23 cellular contexts compared by ENCODE assay signal in genomic region chr16:79267781-79268180, GRCh38.
DNase-seq lines count a peak whose midpoint lies in the region; ATAC-seq and TF ChIP-seq lines count a peak whose summit lies in the region.
"Had no signal": no experiment of that assay in that cellular context is flagged by ENCODE, and none has a peak within 500 bp of the region (broad histone marks: within the 10 kb centered on the region; RNA-seq: fewer than 3 reads in every experiment).

No MANE protein-coding gene starts in this region.

- CTCF ChIA-PET in activated CD8-positive, alpha-beta memory T cell treated with anti-CD3 and anti-CD28 coated beads, Interleukin-2, amount 10 ng/mL, durations not matched to agents 7 days and 5 days (lab: Charles Lee) = interaction anchor here (1.3 kb wide), 1 partner anchor 51 kb away, joined by 3 read pairs; no protein-coding TSS in a partner anchor
- CTCF ChIA-PET in activated naive CD4-positive, alpha-beta T cell treated with anti-CD3 and anti-CD28 coated beads, Interleukin-2, amount 10 ng/mL, durations not matched to agents 7 days and 5 days (lab: Charles Lee) = interaction anchor here (1.4 kb wide), 1 partner anchor 24 kb away, joined by 3 read pairs; no protein-coding TSS in a partner anchor
- CTCF ChIA-PET in Caco-2 (lab: Charles Lee) = no interaction called here

- BruUV-seq in Caco-2 (replicated peaks; lab: Mats Ljungman, UMichigan) = no TSS peak

- DNase-seq in activated CD8-positive, alpha-beta memory T cell treated with anti-CD3 and anti-CD28 coated beads, Interleukin-2, amount 10 ng/mL, durations not matched to agents 7 days and 5 days = peak; percentile 54
- DNase-seq in activated CD8-positive, alpha-beta memory T cell treated with anti-CD3 and anti-CD28 coated beads, Interleukin-2, amount 50 U/mL, for 4 hours = no peak
- peak; percentile 54 for DNase-seq in T-helper 2 cell treated with Interferon-gamma antibody and Interleukin-4, amounts not matched to agents 5 μg/mL and 100 μg/mL, for 36 hours (ENCODE audit: low spot score)
- DNase-seq in activated naive CD4-positive, alpha-beta T cell treated with anti-CD3 and anti-CD28 coated beads, Interleukin-2, amount 10 ng/mL, durations not matched to agents 7 days and 5 days = peak; percentile 25
- DNase-seq in stimulated activated CD4-positive, alpha-beta T cell treated with anti-CD3 and anti-CD28 coated beads, Interleukin-4, amount 100 ng/mL, for 48 hours (ENCODE audit: low read depth in 2 of 2) = peak; percentile 59 to 69
- no peak for DNase-seq in Caco-2
- DNase-seq: body of pancreas, C1 segment of cervical spinal cord, colonic mucosa, DMS79, NCI-H1105 treated with DMSO at 0.1 percent for 48 hours, OCI-M1, pancreas, SHP77, stomach had no signal

- no peaks in the 10 kb centered on the region for H3K27me3 ChIP-seq in Caco-2 (replicated peaks; ENCODE audit: control insufficient read depth, insufficient read depth, low read length)
- H3K27me3 ChIP-seq: body of pancreas, colonic mucosa, hepatocyte, pancreas, stomach had no signal

- ATAC-seq in activated CD8-positive, alpha-beta memory T cell treated with anti-CD3 and anti-CD28 coated beads, Interleukin-2, amount 10 ng/mL, durations not matched to agents 7 days and 5 days = no peak
- ATAC-seq in GM18858 (IDR thresholded peaks at IDR 0.05; ENCODE audit: unreplicated experiment) = no peak
- no peak for ATAC-seq in GM18907 (IDR thresholded peaks at IDR 0.05; ENCODE audit: unreplicated experiment)
- ATAC-seq: A549, body of pancreas, pancreas, sciatic nerve, WTC11 had no signal

- no peaks in the 10 kb centered on the region for H3K36me3 ChIP-seq in Caco-2 (ENCODE audit: control insufficient read depth, insufficient read depth, low read length)
- H3K36me3 ChIP-seq: colonic mucosa, pancreas, stomach had no signal

- H3K9me3 Mint-ChIP-seq in activated CD8-positive, alpha-beta memory T cell treated with anti-CD3 and anti-CD28 coated beads, Interleukin-2, amount 10 ng/mL, durations not matched to agents 7 days and 5 days (ENCODE audit: low read depth) = no peaks in the 10 kb centered on the region
- peaks cover 12% of the 10 kb centered on the region for H3K9me3 Mint-ChIP-seq in T-helper 2 cell treated with Interferon-gamma antibody and Interleukin-4, amounts not matched to agents 5 μg/mL and 100 μg/mL, for 36 hours
- H3K9me3 Mint-ChIP-seq in activated naive CD4-positive, alpha-beta T cell treated with anti-CD3 and anti-CD28 coated beads, Interleukin-2, amount 10 ng/mL, durations not matched to agents 7 days and 5 days = no peaks in the 10 kb centered on the region
- no peaks in the 10 kb centered on the region for H3K9me3 Mint-ChIP-seq in Caco-2 (ENCODE audit: unreplicated experiment)
- H3K9me3 Mint-ChIP-seq: activated naive CD4-positive, alpha-beta T cell treated with anti-CD3 and anti-CD28 coated beads, Interleukin-2, amount 50 U/mL, for 24 hours had no signal

- no peaks in the 10 kb centered on the region for H3K9me3 ChIP-seq in Caco-2
- H3K9me3 ChIP-seq: A549, body of pancreas, colonic mucosa, pancreas, stomach had no signal

- no peak for TF ChIP-seq CTCF in Caco-2 (IDR thresholded peaks at IDR 0.05; ENCODE audit: insufficient read depth in 1 of 2, low read depth in 1 of 2, low read length in 1 of 2, severe bottlenecking in 1 of 2, unreplicated experiment in 1 of 2)

- H3K4me1 ChIP-seq in Caco-2 = no peaks in the 10 kb centered on the region
- H3K4me1 ChIP-seq: A549, body of pancreas, colonic mucosa, pancreas, stomach had no signal

- peaks cover 62% of the 10 kb centered on the region for H3K4me1 Mint-ChIP-seq in activated CD8-positive, alpha-beta memory T cell treated with anti-CD3 and anti-CD28 coated beads, Interleukin-2, amount 10 ng/mL, durations not matched to agents 7 days and 5 days
- H3K4me1 Mint-ChIP-seq in T-helper 2 cell treated with Interferon-gamma antibody and Interleukin-4, amounts not matched to agents 5 μg/mL and 100 μg/mL, for 36 hours (ENCODE audit: low read depth) = peaks cover 79% of the 10 kb centered on the region
- peaks cover 57% of the 10 kb centered on the region for H3K4me1 Mint-ChIP-seq in activated naive CD4-positive, alpha-beta T cell treated with anti-CD3 and anti-CD28 coated beads, Interleukin-2, amount 10 ng/mL, durations not matched to agents 7 days and 5 days
- H3K4me1 Mint-ChIP-seq in Caco-2 (ENCODE audit: low read depth, unreplicated experiment) = no peaks in the 10 kb centered on the region

- H3K36me3 Mint-ChIP-seq in activated CD8-positive, alpha-beta memory T cell treated with anti-CD3 and anti-CD28 coated beads, Interleukin-2, amount 10 ng/mL, durations not matched to agents 7 days and 5 days = no peaks in the 10 kb centered on the region
- peaks cover 6% of the 10 kb centered on the region for H3K36me3 Mint-ChIP-seq in T-helper 2 cell treated with Interferon-gamma antibody and Interleukin-4, amounts not matched to agents 5 μg/mL and 100 μg/mL, for 36 hours (ENCODE audit: low read depth)
- peaks cover 7% of the 10 kb centered on the region for H3K36me3 Mint-ChIP-seq in activated naive CD4-positive, alpha-beta T cell treated with anti-CD3 and anti-CD28 coated beads, Interleukin-2, amount 10 ng/mL, durations not matched to agents 7 days and 5 days
- no peaks in the 10 kb centered on the region for H3K36me3 Mint-ChIP-seq in Caco-2 (ENCODE audit: insufficient read depth, unreplicated experiment)
- H3K36me3 Mint-ChIP-seq: type B pancreatic cell, WTC11 had no signal

- intact Hi-C loops in Caco-2 (cut with micrococcal nuclease; ENCODE audit: unreplicated experiment) = no loop called here

- H3K4me3 Mint-ChIP-seq in activated CD8-positive, alpha-beta memory T cell treated with anti-CD3 and anti-CD28 coated beads, Interleukin-2, amount 10 ng/mL, durations not matched to agents 7 days and 5 days = no peak overlapping the region
- H3K4me3 Mint-ChIP-seq in T-helper 2 cell treated with Interferon-gamma antibody and Interleukin-4, amounts not matched to agents 5 μg/mL and 100 μg/mL, for 36 hours = peak overlapping the region; percentile 74
- H3K4me3 Mint-ChIP-seq in activated naive CD4-positive, alpha-beta T cell treated with anti-CD3 and anti-CD28 coated beads, Interleukin-2, amount 10 ng/mL, durations not matched to agents 7 days and 5 days = no peak overlapping the region
- no peak overlapping the region for H3K4me3 Mint-ChIP-seq in Caco-2 (ENCODE audit: unreplicated experiment)
- H3K4me3 Mint-ChIP-seq: activated naive CD4-positive, alpha-beta T cell treated with anti-CD3 and anti-CD28 coated beads, Interleukin-2, amount 50 U/mL, for 24 hours; type B pancreatic cell; WTC11 had no signal

- no peak overlapping the region for H3K4me3 ChIP-seq in Caco-2 (ENCODE audit: low read depth, low read length)
- H3K4me3 ChIP-seq: A549, body of pancreas, colonic mucosa, hepatocyte, pancreas, stomach had no signal

- POLR2A ChIA-PET in Caco-2 (lab: Charles Lee) = no interaction called here

- H3K27ac Mint-ChIP-seq in activated CD8-positive, alpha-beta memory T cell treated with anti-CD3 and anti-CD28 coated beads, Interleukin-2, amount 10 ng/mL, durations not matched to agents 7 days and 5 days = no peak overlapping the region
- peak overlapping the region; percentile 53 for H3K27ac Mint-ChIP-seq in T-helper 2 cell treated with Interferon-gamma antibody and Interleukin-4, amounts not matched to agents 5 μg/mL and 100 μg/mL, for 36 hours
- H3K27ac Mint-ChIP-seq in activated naive CD4-positive, alpha-beta T cell treated with anti-CD3 and anti-CD28 coated beads, Interleukin-2, amount 10 ng/mL, durations not matched to agents 7 days and 5 days = peak overlapping the region; percentile 61
- no peak overlapping the region for H3K27ac Mint-ChIP-seq in Caco-2 (ENCODE audit: unreplicated experiment)
- H3K27ac Mint-ChIP-seq: activated naive CD4-positive, alpha-beta T cell treated with anti-CD3 and anti-CD28 coated beads, Interleukin-2, amount 50 U/mL, for 24 hours; type B pancreatic cell; WTC11 had no signal

- H3K27me3 Mint-ChIP-seq in activated CD8-positive, alpha-beta memory T cell treated with anti-CD3 and anti-CD28 coated beads, Interleukin-2, amount 10 ng/mL, durations not matched to agents 7 days and 5 days = peaks cover 24% of the 10 kb centered on the region
- no peaks in the 10 kb centered on the region for H3K27me3 Mint-ChIP-seq in T-helper 2 cell treated with Interferon-gamma antibody and Interleukin-4, amounts not matched to agents 5 μg/mL and 100 μg/mL, for 36 hours (ENCODE audit: low read depth)
- peaks cover 60% of the 10 kb centered on the region for H3K27me3 Mint-ChIP-seq in activated naive CD4-positive, alpha-beta T cell treated with anti-CD3 and anti-CD28 coated beads, Interleukin-2, amount 10 ng/mL, durations not matched to agents 7 days and 5 days
- H3K27me3 Mint-ChIP-seq in Caco-2 (ENCODE audit: insufficient read depth, unreplicated experiment) = peaks cover 17% of the 10 kb centered on the region

Comparison
In these comparisons a context has a peak if more than half of its experiments do, and no peak if none do; other contexts are left out.
1. DNase-seq: peak in activated CD8-positive, alpha-beta memory T cell treated with anti-CD3 and anti-CD28 coated beads, Interleukin-2, amount 10 ng/mL, durations not matched to agents 7 days and 5 days (single experiment), T-helper 2 cell treated with Interferon-gamma antibody and Interleukin-4, amounts not matched to agents 5 μg/mL and 100 μg/mL, for 36 hours (single experiment), activated naive CD4-positive, alpha-beta T cell treated with anti-CD3 and anti-CD28 coated beads, Interleukin-2, amount 10 ng/mL, durations not matched to agents 7 days and 5 days (single experiment) and stimulated activated CD4-positive, alpha-beta T cell treated with anti-CD3 and anti-CD28 coated beads, Interleukin-4, amount 100 ng/mL, for 48 hours (2 of 2); none in activated CD8-positive, alpha-beta memory T cell treated with anti-CD3 and anti-CD28 coated beads, Interleukin-2, amount 50 U/mL, for 4 hours (single experiment) and Caco-2 (0 of 2).
2. H3K27ac Mint-ChIP-seq: peak in T-helper 2 cell treated with Interferon-gamma antibody and Interleukin-4, amounts not matched to agents 5 μg/mL and 100 μg/mL, for 36 hours (single experiment) and activated naive CD4-positive, alpha-beta T cell treated with anti-CD3 and anti-CD28 coated beads, Interleukin-2, amount 10 ng/mL, durations not matched to agents 7 days and 5 days (single experiment); none in activated CD8-positive, alpha-beta memory T cell treated with anti-CD3 and anti-CD28 coated beads, Interleukin-2, amount 10 ng/mL, durations not matched to agents 7 days and 5 days (single experiment) and Caco-2 (single experiment).